2 cellular contexts compared by ENCODE assay signal in the genomic region with DNA sequence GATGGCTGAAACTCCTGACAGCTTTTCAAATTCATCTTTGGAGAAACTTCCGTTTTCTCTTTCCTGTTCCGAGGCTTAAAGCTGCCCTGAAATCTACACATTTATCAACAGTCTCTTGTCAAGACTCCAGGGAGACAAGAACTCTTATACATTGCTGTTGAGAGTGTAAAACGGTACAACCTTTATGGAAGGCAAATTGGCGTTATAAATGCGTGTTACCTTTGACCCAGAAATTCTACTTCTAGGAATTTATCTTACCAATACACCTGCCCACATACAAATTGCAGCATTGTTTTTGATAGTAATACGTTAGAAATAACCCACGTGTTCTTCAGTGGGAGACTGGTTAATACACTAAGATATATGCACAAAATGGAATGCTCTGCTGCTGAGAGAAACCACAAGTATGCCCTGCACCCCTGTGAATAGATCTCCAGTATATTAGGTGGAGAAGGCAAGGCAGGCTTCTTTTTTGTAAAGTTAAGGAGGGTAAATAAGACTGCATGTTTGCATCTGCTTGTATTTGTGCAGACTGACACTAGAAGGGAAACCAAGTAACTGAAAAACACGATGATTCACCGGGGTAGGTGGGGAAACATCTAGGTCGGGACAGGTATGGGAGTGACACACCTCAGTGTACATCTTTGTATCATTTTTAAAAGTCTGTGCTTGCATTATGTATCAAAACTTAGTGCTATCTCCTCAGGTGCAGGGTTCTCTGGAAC.
TF ChIP-seq lines count a peak whose summit lies in the region.

No MANE protein-coding gene starts in this region.

TF ChIP-seq in SK-N-SH treated with all-trans-retinoic acid at 6 μM for 48 hours, 23 proteins besides CTCF, POLR2A, EP300 and RAD21 (continued from another document):
- TF ChIP-seq, protein P1, sequence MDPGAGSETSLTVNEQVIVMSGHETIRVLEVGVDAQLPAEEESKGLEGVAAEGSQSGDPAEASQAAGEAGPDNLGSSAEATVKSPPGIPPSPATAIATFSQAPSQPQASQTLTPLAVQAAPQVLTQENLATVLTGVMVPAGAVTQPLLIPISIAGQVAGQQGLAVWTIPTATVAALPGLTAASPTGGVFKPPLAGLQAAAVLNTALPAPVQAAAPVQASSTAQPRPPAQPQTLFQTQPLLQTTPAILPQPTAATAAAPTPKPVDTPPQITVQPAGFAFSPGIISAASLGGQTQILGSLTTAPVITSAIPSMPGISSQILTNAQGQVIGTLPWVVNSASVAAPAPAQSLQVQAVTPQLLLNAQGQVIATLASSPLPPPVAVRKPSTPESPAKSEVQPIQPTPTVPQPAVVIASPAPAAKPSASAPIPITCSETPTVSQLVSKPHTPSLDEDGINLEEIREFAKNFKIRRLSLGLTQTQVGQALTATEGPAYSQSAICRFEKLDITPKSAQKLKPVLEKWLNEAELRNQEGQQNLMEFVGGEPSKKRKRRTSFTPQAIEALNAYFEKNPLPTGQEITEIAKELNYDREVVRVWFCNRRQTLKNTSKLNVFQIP (CRISPR knock-in tag; IDR thresholded peaks at IDR 0.05; ENCODE audit: borderline replicate concordance, low read depth), result no peak
- no peak for TF ChIP-seq GLIS3 (CRISPR knock-in tag; IDR thresholded peaks at IDR 0.05)
- no peak for TF ChIP-seq ESRRG (CRISPR knock-in tag; IDR thresholded peaks at IDR 0.05)
- TF ChIP-seq, protein P2, sequence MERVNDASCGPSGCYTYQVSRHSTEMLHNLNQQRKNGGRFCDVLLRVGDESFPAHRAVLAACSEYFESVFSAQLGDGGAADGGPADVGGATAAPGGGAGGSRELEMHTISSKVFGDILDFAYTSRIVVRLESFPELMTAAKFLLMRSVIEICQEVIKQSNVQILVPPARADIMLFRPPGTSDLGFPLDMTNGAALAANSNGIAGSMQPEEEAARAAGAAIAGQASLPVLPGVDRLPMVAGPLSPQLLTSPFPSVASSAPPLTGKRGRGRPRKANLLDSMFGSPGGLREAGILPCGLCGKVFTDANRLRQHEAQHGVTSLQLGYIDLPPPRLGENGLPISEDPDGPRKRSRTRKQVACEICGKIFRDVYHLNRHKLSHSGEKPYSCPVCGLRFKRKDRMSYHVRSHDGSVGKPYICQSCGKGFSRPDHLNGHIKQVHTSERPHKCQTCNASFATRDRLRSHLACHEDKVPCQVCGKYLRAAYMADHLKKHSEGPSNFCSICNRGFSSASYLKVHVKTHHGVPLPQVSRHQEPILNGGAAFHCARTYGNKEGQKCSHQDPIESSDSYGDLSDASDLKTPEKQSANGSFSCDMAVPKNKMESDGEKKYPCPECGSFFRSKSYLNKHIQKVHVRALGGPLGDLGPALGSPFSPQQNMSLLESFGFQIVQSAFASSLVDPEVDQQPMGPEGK (CRISPR knock-in tag; IDR thresholded peaks at IDR 0.05; ENCODE audit: borderline replicate concordance), result no peak

TF ChIP-seq in SK-N-SH, 30 proteins besides CTCF, POLR2A, EP300 and RAD21 (continued from another document):
- TF ChIP-seq NFIC (IDR thresholded peaks at IDR 0.05; ENCODE audit: borderline replicate concordance) (no peak), MEF2A (IDR thresholded peaks at IDR 0.05; ENCODE audit: borderline replicate concordance, low read depth) (no peak), ELF1 (IDR thresholded peaks at IDR 0.05) (no peak), YY1 (IDR thresholded peaks at IDR 0.05; ENCODE audit: low read depth) (no peak), RCOR1 (IDR thresholded peaks at IDR 0.05; ENCODE audit: low read length) (no peak), SIN3A (IDR thresholded peaks at IDR 0.05; ENCODE audit: borderline replicate concordance, low read depth, low read length) (no peak), NRF1 (IDR thresholded peaks at IDR 0.05; ENCODE audit: low read depth, low read length) (no peak), EZH2phosphoT487 (IDR thresholded peaks at IDR 0.05; ENCODE audit: borderline replicate concordance, low read depth) (no peak), MXI1 (IDR thresholded peaks at IDR 0.05; ENCODE audit: low read depth, low read length) (no peak), SMC3 (IDR thresholded peaks at IDR 0.05; ENCODE audit: low read depth, low read length) (no peak), RXRA (IDR thresholded peaks at IDR 0.05; ENCODE audit: borderline replicate concordance, low read depth) (no peak), GABPA (IDR thresholded peaks at IDR 0.05; ENCODE audit: low read depth) (no peak), CHD2 (IDR thresholded peaks at IDR 0.05; ENCODE audit: low read length, partially characterized antibody) (no peak)
- TF ChIP-seq, protein P3, sequence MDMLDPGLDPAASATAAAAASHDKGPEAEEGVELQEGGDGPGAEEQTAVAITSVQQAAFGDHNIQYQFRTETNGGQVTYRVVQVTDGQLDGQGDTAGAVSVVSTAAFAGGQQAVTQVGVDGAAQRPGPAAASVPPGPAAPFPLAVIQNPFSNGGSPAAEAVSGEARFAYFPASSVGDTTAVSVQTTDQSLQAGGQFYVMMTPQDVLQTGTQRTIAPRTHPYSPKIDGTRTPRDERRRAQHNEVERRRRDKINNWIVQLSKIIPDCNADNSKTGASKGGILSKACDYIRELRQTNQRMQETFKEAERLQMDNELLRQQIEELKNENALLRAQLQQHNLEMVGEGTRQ (IDR thresholded peaks at IDR 0.05; ENCODE audit: borderline replicate concordance, low read depth, low read length), result no peak
- TF ChIP-seq, protein P4, sequence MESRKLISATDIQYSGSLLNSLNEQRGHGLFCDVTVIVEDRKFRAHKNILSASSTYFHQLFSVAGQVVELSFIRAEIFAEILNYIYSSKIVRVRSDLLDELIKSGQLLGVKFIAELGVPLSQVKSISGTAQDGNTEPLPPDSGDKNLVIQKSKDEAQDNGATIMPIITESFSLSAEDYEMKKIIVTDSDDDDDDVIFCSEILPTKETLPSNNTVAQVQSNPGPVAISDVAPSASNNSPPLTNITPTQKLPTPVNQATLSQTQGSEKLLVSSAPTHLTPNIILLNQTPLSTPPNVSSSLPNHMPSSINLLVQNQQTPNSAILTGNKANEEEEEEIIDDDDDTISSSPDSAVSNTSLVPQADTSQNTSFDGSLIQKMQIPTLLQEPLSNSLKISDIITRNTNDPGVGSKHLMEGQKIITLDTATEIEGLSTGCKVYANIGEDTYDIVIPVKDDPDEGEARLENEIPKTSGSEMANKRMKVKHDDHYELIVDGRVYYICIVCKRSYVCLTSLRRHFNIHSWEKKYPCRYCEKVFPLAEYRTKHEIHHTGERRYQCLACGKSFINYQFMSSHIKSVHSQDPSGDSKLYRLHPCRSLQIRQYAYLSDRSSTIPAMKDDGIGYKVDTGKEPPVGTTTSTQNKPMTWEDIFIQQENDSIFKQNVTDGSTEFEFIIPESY (IDR thresholded peaks at IDR 0.05; ENCODE audit: borderline replicate concordance, low read depth), result no peak
- TF ChIP-seq, protein P5, sequence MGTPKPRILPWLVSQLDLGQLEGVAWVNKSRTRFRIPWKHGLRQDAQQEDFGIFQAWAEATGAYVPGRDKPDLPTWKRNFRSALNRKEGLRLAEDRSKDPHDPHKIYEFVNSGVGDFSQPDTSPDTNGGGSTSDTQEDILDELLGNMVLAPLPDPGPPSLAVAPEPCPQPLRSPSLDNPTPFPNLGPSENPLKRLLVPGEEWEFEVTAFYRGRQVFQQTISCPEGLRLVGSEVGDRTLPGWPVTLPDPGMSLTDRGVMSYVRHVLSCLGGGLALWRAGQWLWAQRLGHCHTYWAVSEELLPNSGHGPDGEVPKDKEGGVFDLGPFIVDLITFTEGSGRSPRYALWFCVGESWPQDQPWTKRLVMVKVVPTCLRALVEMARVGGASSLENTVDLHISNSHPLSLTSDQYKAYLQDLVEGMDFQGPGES (IDR thresholded peaks at IDR 0.05; ENCODE audit: low read depth, low read length), result no peak
- TF ChIP-seq, protein P6, sequence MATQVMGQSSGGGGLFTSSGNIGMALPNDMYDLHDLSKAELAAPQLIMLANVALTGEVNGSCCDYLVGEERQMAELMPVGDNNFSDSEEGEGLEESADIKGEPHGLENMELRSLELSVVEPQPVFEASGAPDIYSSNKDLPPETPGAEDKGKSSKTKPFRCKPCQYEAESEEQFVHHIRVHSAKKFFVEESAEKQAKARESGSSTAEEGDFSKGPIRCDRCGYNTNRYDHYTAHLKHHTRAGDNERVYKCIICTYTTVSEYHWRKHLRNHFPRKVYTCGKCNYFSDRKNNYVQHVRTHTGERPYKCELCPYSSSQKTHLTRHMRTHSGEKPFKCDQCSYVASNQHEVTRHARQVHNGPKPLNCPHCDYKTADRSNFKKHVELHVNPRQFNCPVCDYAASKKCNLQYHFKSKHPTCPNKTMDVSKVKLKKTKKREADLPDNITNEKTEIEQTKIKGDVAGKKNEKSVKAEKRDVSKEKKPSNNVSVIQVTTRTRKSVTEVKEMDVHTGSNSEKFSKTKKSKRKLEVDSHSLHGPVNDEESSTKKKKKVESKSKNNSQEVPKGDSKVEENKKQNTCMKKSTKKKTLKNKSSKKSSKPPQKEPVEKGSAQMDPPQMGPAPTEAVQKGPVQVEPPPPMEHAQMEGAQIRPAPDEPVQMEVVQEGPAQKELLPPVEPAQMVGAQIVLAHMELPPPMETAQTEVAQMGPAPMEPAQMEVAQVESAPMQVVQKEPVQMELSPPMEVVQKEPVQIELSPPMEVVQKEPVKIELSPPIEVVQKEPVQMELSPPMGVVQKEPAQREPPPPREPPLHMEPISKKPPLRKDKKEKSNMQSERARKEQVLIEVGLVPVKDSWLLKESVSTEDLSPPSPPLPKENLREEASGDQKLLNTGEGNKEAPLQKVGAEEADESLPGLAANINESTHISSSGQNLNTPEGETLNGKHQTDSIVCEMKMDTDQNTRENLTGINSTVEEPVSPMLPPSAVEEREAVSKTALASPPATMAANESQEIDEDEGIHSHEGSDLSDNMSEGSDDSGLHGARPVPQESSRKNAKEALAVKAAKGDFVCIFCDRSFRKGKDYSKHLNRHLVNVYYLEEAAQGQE (IDR thresholded peaks at IDR 0.05; ENCODE audit: low read depth, low read length), result no peak
